3 cellular contexts compared by ENCODE assay signal in the genomic region with DNA sequence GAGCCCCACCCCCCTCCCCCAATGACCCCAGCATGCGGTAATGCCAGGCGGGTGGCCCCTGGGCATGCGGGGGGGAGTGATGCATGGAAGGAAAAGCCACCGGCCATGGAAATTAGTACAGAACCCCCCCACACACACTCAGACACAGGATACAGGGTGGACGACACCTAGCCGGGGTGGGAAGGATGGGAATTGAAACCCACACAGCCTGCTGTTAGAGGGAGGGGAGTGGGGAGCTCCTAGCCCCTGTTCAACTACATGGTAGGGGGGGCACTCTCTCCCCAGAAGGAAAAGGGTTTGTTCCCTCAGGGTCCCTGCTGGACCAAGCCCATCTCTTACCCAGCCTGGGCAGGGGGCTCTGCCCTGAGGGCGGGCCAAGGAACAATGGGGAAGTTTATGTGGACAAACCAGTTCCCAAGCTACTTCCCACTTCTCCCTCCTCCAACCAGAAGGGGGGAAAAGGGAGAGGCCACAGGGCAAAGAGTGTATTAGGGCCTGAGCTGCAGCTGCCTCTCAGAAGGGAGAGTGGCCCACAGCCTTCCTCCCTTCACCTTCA.
TF ChIP-seq lines count a peak whose summit lies in the region.

No MANE protein-coding gene starts in this region.

TF ChIP-seq in HCT116, 20 proteins besides CTCF, POLR2A, EP300 and RAD21:
- TF ChIP-seq POLR2AphosphoS5 (IDR thresholded peaks at IDR 0.05; ENCODE audit: low read depth, low read length) (peak; percentile 14), SRF (IDR thresholded peaks at IDR 0.05; ENCODE audit: low read depth) (no peak)

TF ChIP-seq in GM12878, 131 proteins besides CTCF, POLR2A, EP300 and RAD21:
- no peak for TF ChIP-seq BMI1 (IDR thresholded peaks at IDR 0.05; ENCODE audit: borderline replicate concordance)
- peak; percentile 16; the same call in 1 of the 2 replicates for TF ChIP-seq POLR2AphosphoS5 (IDR thresholded peaks at IDR 0.05; ENCODE audit: low read length)

TF ChIP-seq in GM12891, 5 proteins besides CTCF, POLR2A, EP300 and RAD21:
- no peak for TF ChIP-seq TAF1 (IDR thresholded peaks at IDR 0.05; ENCODE audit: low read depth, low read length)
- no peak for TF ChIP-seq PAX5 (IDR thresholded peaks at IDR 0.05; ENCODE audit: insufficient read depth, low read length, severe bottlenecking)
- no peak for TF ChIP-seq SPI1 (IDR thresholded peaks at IDR 0.05; ENCODE audit: low read depth, low read length)
- TF ChIP-seq POU2F2 (IDR thresholded peaks at IDR 0.05; ENCODE audit: low read depth, low read length) = no peak
- no peak; the same call in none of the 2 replicates for TF ChIP-seq POLR2AphosphoS5 (IDR thresholded peaks at IDR 0.05; ENCODE audit: low read depth, low read length)
